In the genomic region with DNA sequence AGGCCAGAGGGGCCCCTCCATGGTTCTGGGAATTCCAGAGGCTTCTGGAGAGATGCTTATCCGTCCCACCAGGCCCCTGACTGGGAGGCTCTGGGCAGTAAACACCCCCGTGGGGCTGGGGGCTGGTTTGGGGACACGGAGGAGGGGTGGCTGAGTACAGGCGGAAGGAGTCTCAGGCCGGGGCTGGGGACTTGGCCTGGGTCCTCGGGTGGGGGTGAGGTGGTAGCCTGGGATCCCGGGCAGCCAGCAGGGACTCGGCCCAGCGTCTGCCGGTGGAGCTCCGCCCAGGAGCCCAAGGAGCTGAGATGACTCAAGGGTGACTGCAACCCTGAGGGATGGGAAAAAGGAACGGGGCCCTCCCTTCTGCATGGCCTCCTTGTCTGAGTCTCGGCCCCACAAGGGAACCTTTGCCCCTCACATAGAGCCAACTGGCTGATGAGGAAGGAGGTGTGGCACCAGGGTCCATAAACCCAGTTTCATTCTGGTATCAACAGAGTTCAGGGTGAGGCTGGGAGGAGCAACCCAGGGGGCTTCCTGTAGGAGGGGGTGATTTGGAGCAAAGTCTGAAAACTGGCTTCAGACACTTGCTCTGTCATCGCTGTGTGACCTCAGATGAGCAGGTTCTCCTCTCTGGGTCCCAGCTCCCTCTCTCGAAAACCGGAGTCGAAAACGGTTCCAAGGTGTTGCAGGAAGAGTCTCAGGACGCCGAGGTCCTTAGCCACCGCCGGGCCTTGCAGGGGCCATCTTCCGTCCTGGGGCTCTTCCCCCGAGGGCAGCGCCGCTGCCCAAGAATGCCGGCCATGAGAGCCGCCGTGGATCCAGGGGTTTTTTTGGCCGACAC, we compare ENCODE assay signal across 1 cellular context.
TF ChIP-seq lines count a peak whose summit lies in the region.

No MANE protein-coding gene starts in this region.

TF ChIP-seq in SK-N-SH treated with all-trans-retinoic acid at 6 μM for 48 hours, 23 proteins besides CTCF, POLR2A, EP300 and RAD21 (continued from another document):
- TF ChIP-seq CREB5 (CRISPR knock-in tag; IDR thresholded peaks at IDR 0.05; ENCODE audit: low read depth), result no peak
- TF ChIP-seq ZNF565 (CRISPR knock-in tag; conservative IDR thresholded peaks at IDR 0.05; ENCODE audit: low read depth), result no peak
